ENCODE assay signal across 11 cellular contexts in the genomic region with DNA sequence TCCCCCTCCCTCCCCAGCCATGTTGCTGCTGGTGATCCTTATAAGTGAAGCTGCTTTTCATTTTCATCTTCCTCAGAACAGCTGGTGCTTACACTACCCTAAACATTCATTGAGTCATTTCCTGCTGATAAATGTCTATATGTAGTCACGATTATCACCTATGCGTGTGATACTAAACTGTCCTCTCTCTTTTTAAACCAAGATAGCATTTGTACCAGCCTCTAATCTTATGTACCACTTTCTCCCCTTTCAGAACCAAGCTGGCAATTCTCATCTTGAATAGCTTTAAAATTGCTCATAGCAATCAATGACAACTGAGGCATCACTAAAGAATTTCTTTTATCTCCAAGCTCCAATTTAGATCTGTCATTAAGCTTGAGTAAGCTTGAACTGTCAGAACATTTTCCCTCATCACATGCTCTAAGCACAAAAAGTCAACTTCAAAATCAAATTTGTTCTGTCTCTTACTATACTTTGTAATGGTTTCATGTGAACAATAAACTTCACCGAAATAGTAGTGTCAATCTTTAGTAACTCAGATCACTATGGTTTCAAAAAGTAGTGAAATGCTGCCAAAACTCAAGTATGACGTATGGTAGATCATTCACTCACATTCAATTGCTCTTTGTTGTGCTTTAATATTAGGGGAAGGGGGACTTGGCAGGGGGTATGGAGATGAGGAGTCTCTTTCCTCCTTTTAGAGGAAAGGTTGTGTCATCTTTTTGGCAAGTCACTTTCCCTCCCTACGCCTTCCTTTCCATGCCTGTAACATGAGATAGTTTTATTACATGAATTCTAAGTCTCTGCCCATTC.
A peak's percentile ranks its signal among the peaks of the same experiment; 100 is the strongest.
DNase-seq lines count a peak whose midpoint lies in the region; ATAC-seq and TF ChIP-seq lines count a peak whose summit lies in the region.
"Had no signal": no experiment of that assay in that cellular context is flagged by ENCODE, and none has a peak within 500 bp of the region (broad histone marks: within the 10 kb centered on the region; RNA-seq: fewer than 3 reads in every experiment).

No MANE protein-coding gene starts in this region.

- peaks cover 18% of the 10 kb centered on the region for H3K9me3 ChIP-seq in mammary epithelial cell (replicated peaks; ENCODE audit: insufficient read depth, low read length)
- no peaks in the 10 kb centered on the region for H3K9me3 ChIP-seq in adipocyte (ENCODE audit: control insufficient read depth, low read length)

- no peaks in the 10 kb centered on the region for H3K79me2 ChIP-seq in mammary epithelial cell (ENCODE audit: insufficient read depth, low read length)

- peaks cover 6% of the 10 kb centered on the region for H3K36me3 Mint-ChIP-seq in MCF 10A (ENCODE audit: insufficient read depth, unreplicated experiment)
- H3K36me3 Mint-ChIP-seq: IgD-negative memory B cell had no signal

- H3K9ac ChIP-seq in mammary epithelial cell (ENCODE audit: insufficient read depth, low read length), result no peak overlapping the region
- H3K9ac ChIP-seq in adipocyte (ENCODE audit: low read length), result peak overlapping the region; percentile 39

- intact Hi-C loops in MCF 10A (cut with micrococcal nuclease), result loop anchor here (10.0 kb wide), 1 partner anchor 139 kb away; no protein-coding TSS in a partner anchor
- intact Hi-C loops in mammary epithelial cell (cut with micrococcal nuclease), result no loop called here

- TF ChIP-seq CTCF in MCF 10A (IDR thresholded peaks at IDR 0.05; ENCODE audit: unreplicated experiment) (no peak), mammary epithelial cell (conservative IDR thresholded peaks at IDR 0.05 in 1 of 2, IDR thresholded peaks at IDR 0.05 in 1 of 2; ENCODE audit: extremely low read depth in 1 of 2, insufficient read depth in 1 of 2, low read depth in 1 of 2, low read length in 2 of 2) (no peak)

- no peaks in the 10 kb centered on the region for H3K4me1 ChIP-seq in mammary epithelial cell (ENCODE audit: insufficient read depth, low read length)
- peaks cover 21% of the 10 kb centered on the region for H3K4me1 ChIP-seq in adipocyte (ENCODE audit: control insufficient read depth, insufficient read depth, low read length)

- DNase-seq in MCF 10A (ENCODE audit: unreplicated experiment) (peak; percentile 8), mammary epithelial cell (no peak), adipocyte (ENCODE audit: low read depth) (peak; percentile 24), glomerular endothelial cell (ENCODE audit: extremely low read depth, low read depth, low spot score) (peak; percentile 45), superior temporal gyrus (ENCODE audit: extremely low spot score) (peak; percentile 17), NOMO-1 treated with DMSO at 0.1 percent for 48 hours (lab: John Stamatoyannopoulos, UW; ENCODE audit: unreplicated experiment) (no peak), SIG-M5 treated with dmso at 0.1 percent for 504 hours (lab: John Stamatoyannopoulos, UW; ENCODE audit: unreplicated experiment) (no peak)
- DNase-seq: glutamatergic neuron, NCI-H2081 treated with DMSO at 0.1 percent for 48 hours had no signal

- peak overlapping the region; percentile 12 for H3K27ac Mint-ChIP-seq in MCF 10A (ENCODE audit: low read depth, unreplicated experiment)
- H3K27ac Mint-ChIP-seq: IgD-negative memory B cell had no signal

- H3K27me3 ChIP-seq in mammary epithelial cell (ENCODE audit: insufficient read depth, low read length), result no peaks in the 10 kb centered on the region
- no peaks in the 10 kb centered on the region for H3K27me3 ChIP-seq in adipocyte (replicated peaks; ENCODE audit: control insufficient read depth, insufficient read depth, low read length)

- H3K4me3 Mint-ChIP-seq in MCF 10A (ENCODE audit: unreplicated experiment), result peak overlapping the region; percentile 19
- H3K4me3 Mint-ChIP-seq: IgD-negative memory B cell had no signal

- H3K4me1 Mint-ChIP-seq in MCF 10A (ENCODE audit: insufficient read depth, unreplicated experiment), result peaks cover 24% of the 10 kb centered on the region

- H3K9me3 Mint-ChIP-seq in MCF 10A (ENCODE audit: unreplicated experiment), result no peaks in the 10 kb centered on the region

- no peak overlapping the region for H3K4me2 ChIP-seq in mammary epithelial cell (ENCODE audit: insufficient read depth, low read depth, low read length)

- in situ Hi-C loops in mammary epithelial cell (cut with MboI; ENCODE audit: low sequenced_read_pairs in 2 of 2), result no loop called here

- ATAC-seq in GM21723 (IDR thresholded peaks at IDR 0.05; ENCODE audit: unreplicated experiment), result no peak

- no TSS peak for BruUV-seq in MCF 10A (replicated peaks; lab: Mats Ljungman, UMichigan)
- no TSS peak for BruUV-seq in mammary epithelial cell (replicated peaks; lab: Mats Ljungman, UMichigan)

- no peaks in the 10 kb centered on the region for H3K27me3 Mint-ChIP-seq in MCF 10A (ENCODE audit: insufficient read depth, unreplicated experiment)
- H3K27me3 Mint-ChIP-seq: IgD-negative memory B cell had no signal

- dilution Hi-C loops in mammary epithelial cell (cut with HindIII; ENCODE audit: low sequenced_read_pairs), result no loop called here

- no peak overlapping the region for H2AFZ ChIP-seq in mammary epithelial cell (ENCODE audit: low read depth, low read length)

- POLR2A ChIA-PET in MCF 10A (lab: Yijun Ruan, JAX), result interaction anchor here (0.7 to 1.2 kb wide), 3 partner anchors 10 to 341 kb away, joined by 4 to 5 read pairs (median 4); no protein-coding TSS in a partner anchor

- no peak overlapping the region for H3K27ac ChIP-seq in mammary epithelial cell (ENCODE audit: insufficient read depth, low read depth, low read length)

- H3K36me3 ChIP-seq in mammary epithelial cell (ENCODE audit: insufficient read depth, low read length) (no peaks in the 10 kb centered on the region), adipocyte (ENCODE audit: control insufficient read depth, insufficient read depth, low read length, severe bottlenecking) (no peaks in the 10 kb centered on the region)

- 21% methylated on average over 5 of the region's 5 CpGs for WGBS in mammary epithelial cell (ENCODE audit: low coverage, missing lambda C conversion rate)

- H3K4me3 ChIP-seq in mammary epithelial cell (replicated peaks in 1 of 3; ENCODE audit: insufficient read depth in 1 of 3, low read depth in 2 of 3, low read length in 3 of 3), result no peak overlapping the region
- peak overlapping the region; percentile 35 for H3K4me3 ChIP-seq in adipocyte (ENCODE audit: low read length)

- CTCF ChIA-PET in MCF 10A (lab: Yijun Ruan, JAX), result no interaction called here
- CTCF ChIA-PET in mammary epithelial cell (lab: Charles Lee; ENCODE audit: low non-redundant PET), result no interaction called here

- H4K20me1 ChIP-seq in mammary epithelial cell (ENCODE audit: insufficient read depth, low read length), result no peaks in the 10 kb centered on the region

Comparison
In these comparisons a context has a peak if more than half of its experiments do, and no peak if none do; other contexts are left out.
1. DNase-seq: peak in MCF 10A (single experiment), adipocyte (single experiment), glomerular endothelial cell (single experiment) and superior temporal gyrus (single experiment); none in mammary epithelial cell (single experiment), NOMO-1 treated with DMSO at 0.1 percent for 48 hours (single experiment) and SIG-M5 treated with dmso at 0.1 percent for 504 hours (single experiment).